Comparison of ENCODE assay signal across 1 cellular context in the genomic region with DNA sequence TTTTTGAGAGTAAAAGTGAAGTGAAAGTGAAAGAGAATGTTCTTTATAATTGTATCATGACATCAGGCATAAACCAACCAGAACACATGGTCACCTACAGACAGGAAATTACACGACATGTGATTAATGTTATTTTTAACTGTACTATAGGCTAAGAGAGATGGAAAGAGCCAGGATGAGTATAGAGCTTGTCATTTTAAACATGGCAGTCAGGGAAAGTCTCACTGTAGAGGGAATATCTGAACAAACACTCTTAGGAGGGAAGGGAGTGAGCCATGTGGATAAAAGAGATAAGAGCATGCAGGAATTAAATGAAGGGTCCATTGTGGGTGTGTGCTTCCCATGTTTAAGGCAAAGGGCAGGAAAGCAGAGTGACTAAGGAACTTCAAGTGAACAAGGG.
TF ChIP-seq lines count a peak whose summit lies in the region.

No MANE protein-coding gene starts in this region.

TF ChIP-seq in endothelial cell of umbilical vein, 7 proteins besides CTCF, POLR2A, EP300 and RAD21:
- TF ChIP-seq GATA2 (IDR thresholded peaks at IDR 0.05; ENCODE audit: insufficient read depth, insufficient read length, low read depth, low read length) (peak; percentile 93), EZH2 (IDR thresholded peaks at IDR 0.05; ENCODE audit: borderline replicate concordance, low read depth, low read length, severe bottlenecking) (no peak), JUN (IDR thresholded peaks at IDR 0.05; ENCODE audit: borderline replicate concordance, insufficient read depth, insufficient read length, low read depth) (peak; percentile 64), FOS (IDR thresholded peaks at IDR 0.05; ENCODE audit: borderline replicate concordance, insufficient read depth, low read length) (peak; percentile 47)
TF ChIP-seq in endothelial cell of umbilical vein: peak in this region for 3.
